29 cellular contexts compared by ENCODE assay signal in the genomic region with DNA sequence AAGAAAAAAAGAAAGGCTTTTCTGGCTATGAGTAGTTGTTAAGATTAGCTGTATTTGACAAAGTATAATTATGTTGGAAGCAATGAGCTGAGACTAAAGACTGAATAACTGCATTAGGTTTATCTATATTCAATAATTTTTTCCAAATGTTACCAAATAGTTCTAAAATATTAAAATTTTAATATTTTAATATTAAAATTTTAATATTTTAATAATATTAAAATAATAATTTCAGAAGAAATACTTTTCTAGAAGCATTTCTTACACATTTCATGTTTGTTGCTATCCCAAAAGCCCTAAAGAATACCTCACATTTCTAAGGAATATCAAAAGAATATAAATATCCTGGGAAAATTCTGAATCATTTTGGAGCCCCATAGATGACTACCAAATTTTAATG.
"Had no signal": no experiment of that assay in that cellular context is flagged by ENCODE, and none has a peak within 500 bp of the region (broad histone marks: within the 10 kb centered on the region; RNA-seq: fewer than 3 reads in every experiment).

No MANE protein-coding gene starts in this region.

- ATAC-seq: activated CD4-positive, alpha-beta T cell treated with anti-CD3 and anti-CD28 coated beads for 36 hours; activated CD4-positive, CD25-positive, alpha-beta regulatory T cell treated with anti-CD3 and anti-CD28 coated beads, Interleukin-2, amount 50 U/mL, for 24 hours; activated CD8-positive, alpha-beta memory T cell treated with anti-CD3 and anti-CD28 coated beads, Interleukin-2, amount 10 ng/mL, durations not matched to agents 7 days and 5 days; activated CD8-positive, alpha-beta T cell treated with anti-CD3 and anti-CD28 coated beads, Interleukin-2, amount 10 ng/mL, durations not matched to agents 7 days and 5 days; activated naive CD8-positive, alpha-beta T cell treated with anti-CD3 and anti-CD28 coated beads, Interleukin-2, amount 50 U/mL, for 24 hours had no signal

- H3K4me1 ChIP-seq: ascending aorta had no signal

- H3K27me3 ChIP-seq: ascending aorta, cardiac muscle cell had no signal

- H3K9me3 ChIP-seq: ascending aorta had no signal

- H3K4me3 ChIP-seq: ascending aorta, cardiac muscle cell had no signal

- H3K27ac ChIP-seq: ascending aorta, cardiac muscle cell, VCaP had no signal

- H3K36me3 ChIP-seq: ascending aorta, cardiac muscle cell had no signal

- DNase-seq: activated CD4-positive, alpha-beta memory T cell treated with anti-CD3 and anti-CD28 coated beads, Interleukin-2, amount 10 ng/mL, durations not matched to agents 7 days and 5 days; activated CD4-positive, alpha-beta T cell treated with anti-CD3 and anti-CD28 coated beads for 1 hour; activated CD4-positive, alpha-beta T cell treated with anti-CD3 and anti-CD28 coated beads for 36 hours; activated CD4-positive, alpha-beta T cell treated with anti-CD3 and anti-CD28 coated beads for 48 hours; activated CD4-positive, alpha-beta T cell treated with anti-CD3 and anti-CD28 coated beads, Interleukin-2, amount 10 ng/mL, durations not matched to agents 7 days and 5 days; activated CD4-positive, alpha-beta T cell treated with anti-CD3 and anti-CD28 coated beads, Interleukin-2, amount 50 U/mL, for 48 hours; activated CD8-positive, alpha-beta memory T cell treated with anti-CD3 and anti-CD28 coated beads for 24 hours; activated CD8-positive, alpha-beta memory T cell treated with anti-CD3 and anti-CD28 coated beads, Interleukin-2, amount 10 ng/mL, durations not matched to agents 7 days and 5 days; activated CD8-positive, alpha-beta memory T cell treated with anti-CD3 and anti-CD28 coated beads, Interleukin-2, amount 50 U/mL, for 48 hours; activated CD8-positive, alpha-beta T cell treated with anti-CD3 and anti-CD28 coated beads, Interleukin-2, amount 10 ng/mL, durations not matched to agents 7 days and 5 days; activated effector memory CD4-positive, alpha-beta T cell treated with Interleukin-2 at 50 U/mL for 16 hours; activated gamma-delta T cell; activated naive CD4-positive, alpha-beta T cell treated with anti-CD3 and anti-CD28 coated beads, Interleukin-2, amount 10 ng/mL, durations not matched to agents 7 days and 5 days; activated naive CD4-positive, alpha-beta T cell treated with Interleukin-2 at 50 U/mL for 16 hours; activated naive CD8-positive, alpha-beta T cell treated with anti-CD3 and anti-CD28 coated beads, Interleukin-2, amount 10 ng/mL, durations not matched to agents 7 days and 5 days; activated naive CD8-positive, alpha-beta T cell treated with anti-CD3 and anti-CD28 coated beads, Interleukin-2, amount 50 U/mL, for 24 hours; activated T-cell treated with anti-CD3 and anti-CD28 coated beads, Interleukin-2, amount 50 U/mL, for 24 hours; activated T-cell treated with anti-CD3 and anti-CD28 coated beads, Interleukin-2, amount 50 U/mL, for 48 hours; amygdala; anterior cingulate cortex; caudate nucleus; cerebellar nuclear complex; T-helper 1 cell; T-helper 2 cell; T-helper 9 cell had no signal
